ENCODE assay signal across 13 cellular contexts in genomic region chr14:96167224-96168148, GRCh38. TPM values are rescaled to one million over a fixed set of nuclear protein-coding genes. Genes with fewer than 3 reads are reported as not detected.
DNase-seq lines count a peak whose midpoint lies in the region; ATAC-seq and TF ChIP-seq lines count a peak whose summit lies in the region.
"Had no signal": no experiment of that assay in that cellular context is flagged by ENCODE, and none has a peak within 500 bp of the region (broad histone marks: within the 10 kb centered on the region; RNA-seq: fewer than 3 reads in every experiment).

No MANE protein-coding gene starts in this region.

- H3K27ac Mint-ChIP-seq in natural killer cell, result no peak overlapping the region
- H3K27ac Mint-ChIP-seq: T-helper 1 cell treated with Interleukin-12 subunit alpha and Interleukin-12 subunit beta and Interleukin-4 antibody, amounts not matched to agents 30 μg/mL and 1 μg/mL, for 36 hours had no signal

- H3K36me3 ChIP-seq in duodenal mucosa (ENCODE audit: control insufficient read depth in 1 of 2, insufficient read depth in 2 of 2, low read length in 2 of 2) (no peaks in the 10 kb centered on the region), mucosa of rectum (ENCODE audit: control insufficient read depth in 2 of 2, insufficient read depth in 2 of 2, low read length in 2 of 2) (no peaks in the 10 kb centered on the region)
- H3K36me3 ChIP-seq: thoracic aorta had no signal

- H3K4me3 ChIP-seq in duodenal mucosa (ENCODE audit: low read depth in 1 of 2, low read length in 2 of 2), result no peak overlapping the region
- no peak overlapping the region for H3K4me3 ChIP-seq in mucosa of rectum (ENCODE audit: low read length in 2 of 2)
- H3K4me3 ChIP-seq: thoracic aorta had no signal

- no peaks in the 10 kb centered on the region for H3K9me3 Mint-ChIP-seq in natural killer cell
- H3K9me3 Mint-ChIP-seq: T-helper 1 cell treated with Interleukin-12 subunit alpha and Interleukin-12 subunit beta and Interleukin-4 antibody, amounts not matched to agents 30 μg/mL and 1 μg/mL, for 36 hours had no signal

- H3K27me3 ChIP-seq in duodenal mucosa (ENCODE audit: control insufficient read depth in 1 of 2, insufficient read depth in 2 of 2, low read length in 2 of 2), result no peaks in the 10 kb centered on the region
- no peaks in the 10 kb centered on the region for H3K27me3 ChIP-seq in mucosa of rectum (ENCODE audit: control insufficient read depth in 2 of 2, insufficient read depth in 2 of 2, low read length in 2 of 2)

- peak; percentile 87 for DNase-seq in DMS53 (lab: John Stamatoyannopoulos, UW)
- DNase-seq in NCI-H510A treated with DMSO at 0.1 percent for 48 hours (lab: John Stamatoyannopoulos, UW), result peak; percentile 9
- DNase-seq in natural killer cell, result no peak
- DNase-seq in retina, result no peak
- no peak for DNase-seq in stimulated activated CD4-positive, alpha-beta T cell treated with anti-CD3 and anti-CD28 coated beads, Interleukin-4, amount 100 ng/mL, for 24 hours
- DNase-seq: activated T-cell treated with anti-CD3 and anti-CD28 coated beads, Interleukin-2, amount 50 U/mL, for 1 hour; effector CD4-positive, alpha-beta T cell; NCI-H187 had no signal

- intact Hi-C loops in natural killer cell (cut with micrococcal nuclease), result no loop called here

- peaks cover 19 to 38% of the 10 kb centered on the region in 2 donors for H3K4me1 ChIP-seq in duodenal mucosa (ENCODE audit: control insufficient read depth in 1 of 2, insufficient read depth in 2 of 2, low read length in 2 of 2)
- H3K4me1 ChIP-seq in mucosa of rectum (ENCODE audit: control insufficient read depth in 2 of 2, insufficient read depth in 2 of 2, low read length in 2 of 2), result peaks cover 20 to 33% of the 10 kb centered on the region in 2 donors

- peak overlapping the region; percentile 14 for H3K27ac ChIP-seq in duodenal mucosa (ENCODE audit: low read depth, low read length)
- peak overlapping the region; percentile 74 to 76 for H3K27ac ChIP-seq in mucosa of rectum (ENCODE audit: low read depth in 2 of 2, low read length in 2 of 2)
- H3K27ac ChIP-seq: thoracic aorta had no signal

- H3K4me1 Mint-ChIP-seq in natural killer cell, result no peaks in the 10 kb centered on the region

- no peak overlapping the region for H3K4me3 Mint-ChIP-seq in natural killer cell
- H3K4me3 Mint-ChIP-seq: T-helper 1 cell treated with Interleukin-12 subunit alpha and Interleukin-12 subunit beta and Interleukin-4 antibody, amounts not matched to agents 30 μg/mL and 1 μg/mL, for 36 hours had no signal

- ATAC-seq in natural killer cell (no peak), GM19035 (IDR thresholded peaks at IDR 0.05; ENCODE audit: unreplicated experiment) (no peak)

- peaks cover 0 to 7% of the 10 kb centered on the region in 2 donors for H3K27me3 Mint-ChIP-seq in natural killer cell (ENCODE audit: low read depth in 2 of 2)

- H3K36me3 Mint-ChIP-seq in natural killer cell, result no peaks in the 10 kb centered on the region

- H3K9ac ChIP-seq in duodenal mucosa (ENCODE audit: low read depth in 1 of 2, low read length in 2 of 2) (no peak overlapping the region), mucosa of rectum (ENCODE audit: low read depth in 1 of 2, low read length in 2 of 2) (no peak overlapping the region)

- TF ChIP-seq CTCF in natural killer cell (IDR thresholded peaks at IDR 0.05), result no peak

- H3K9me3 ChIP-seq in duodenal mucosa (ENCODE audit: control insufficient read depth in 1 of 2, low read length in 2 of 2) (no peaks in the 10 kb centered on the region), mucosa of rectum (ENCODE audit: control insufficient read depth in 2 of 2, low read length in 2 of 2) (peaks cover 0 to 3% of the 10 kb centered on the region in 2 donors)
- H3K9me3 ChIP-seq: thoracic aorta had no signal

RNA-seq across cellular contexts. Expression of gene BDKRB2, which starts 37.2 kb away (rescaled TPM):
- total RNA-seq in natural killer cell, result not detected

Comparison
In these comparisons a context has a peak if more than half of its experiments do, and no peak if none do; other contexts are left out.
1. DNase-seq: peak in DMS53 (single experiment) and NCI-H510A treated with DMSO at 0.1 percent for 48 hours (single experiment); none in natural killer cell (single experiment), retina (single experiment) and stimulated activated CD4-positive, alpha-beta T cell treated with anti-CD3 and anti-CD28 coated beads, Interleukin-4, amount 100 ng/mL, for 24 hours (single experiment).